ENCODE assay signal across 1 cellular context in genomic region chr10:23399701-23400144, GRCh38.
TF ChIP-seq lines count a peak whose summit lies in the region.

No MANE protein-coding gene starts in this region.

TF ChIP-seq in GM23338, 12 proteins besides CTCF, POLR2A, EP300 and RAD21 (continued from another document):
- no peak for TF ChIP-seq REST (IDR thresholded peaks at IDR 0.05; ENCODE audit: unreplicated experiment)
- TF ChIP-seq CREB1 (CRISPR knock-in tag; IDR thresholded peaks at IDR 0.05; ENCODE audit: low read depth), result no peak
- no peak for TF ChIP-seq EZH2 (IDR thresholded peaks at IDR 0.05; ENCODE audit: low read depth, unreplicated experiment)
- TF ChIP-seq STAT1 (IDR thresholded peaks at IDR 0.05; ENCODE audit: unreplicated experiment), result no peak
- TF ChIP-seq, protein P1, sequence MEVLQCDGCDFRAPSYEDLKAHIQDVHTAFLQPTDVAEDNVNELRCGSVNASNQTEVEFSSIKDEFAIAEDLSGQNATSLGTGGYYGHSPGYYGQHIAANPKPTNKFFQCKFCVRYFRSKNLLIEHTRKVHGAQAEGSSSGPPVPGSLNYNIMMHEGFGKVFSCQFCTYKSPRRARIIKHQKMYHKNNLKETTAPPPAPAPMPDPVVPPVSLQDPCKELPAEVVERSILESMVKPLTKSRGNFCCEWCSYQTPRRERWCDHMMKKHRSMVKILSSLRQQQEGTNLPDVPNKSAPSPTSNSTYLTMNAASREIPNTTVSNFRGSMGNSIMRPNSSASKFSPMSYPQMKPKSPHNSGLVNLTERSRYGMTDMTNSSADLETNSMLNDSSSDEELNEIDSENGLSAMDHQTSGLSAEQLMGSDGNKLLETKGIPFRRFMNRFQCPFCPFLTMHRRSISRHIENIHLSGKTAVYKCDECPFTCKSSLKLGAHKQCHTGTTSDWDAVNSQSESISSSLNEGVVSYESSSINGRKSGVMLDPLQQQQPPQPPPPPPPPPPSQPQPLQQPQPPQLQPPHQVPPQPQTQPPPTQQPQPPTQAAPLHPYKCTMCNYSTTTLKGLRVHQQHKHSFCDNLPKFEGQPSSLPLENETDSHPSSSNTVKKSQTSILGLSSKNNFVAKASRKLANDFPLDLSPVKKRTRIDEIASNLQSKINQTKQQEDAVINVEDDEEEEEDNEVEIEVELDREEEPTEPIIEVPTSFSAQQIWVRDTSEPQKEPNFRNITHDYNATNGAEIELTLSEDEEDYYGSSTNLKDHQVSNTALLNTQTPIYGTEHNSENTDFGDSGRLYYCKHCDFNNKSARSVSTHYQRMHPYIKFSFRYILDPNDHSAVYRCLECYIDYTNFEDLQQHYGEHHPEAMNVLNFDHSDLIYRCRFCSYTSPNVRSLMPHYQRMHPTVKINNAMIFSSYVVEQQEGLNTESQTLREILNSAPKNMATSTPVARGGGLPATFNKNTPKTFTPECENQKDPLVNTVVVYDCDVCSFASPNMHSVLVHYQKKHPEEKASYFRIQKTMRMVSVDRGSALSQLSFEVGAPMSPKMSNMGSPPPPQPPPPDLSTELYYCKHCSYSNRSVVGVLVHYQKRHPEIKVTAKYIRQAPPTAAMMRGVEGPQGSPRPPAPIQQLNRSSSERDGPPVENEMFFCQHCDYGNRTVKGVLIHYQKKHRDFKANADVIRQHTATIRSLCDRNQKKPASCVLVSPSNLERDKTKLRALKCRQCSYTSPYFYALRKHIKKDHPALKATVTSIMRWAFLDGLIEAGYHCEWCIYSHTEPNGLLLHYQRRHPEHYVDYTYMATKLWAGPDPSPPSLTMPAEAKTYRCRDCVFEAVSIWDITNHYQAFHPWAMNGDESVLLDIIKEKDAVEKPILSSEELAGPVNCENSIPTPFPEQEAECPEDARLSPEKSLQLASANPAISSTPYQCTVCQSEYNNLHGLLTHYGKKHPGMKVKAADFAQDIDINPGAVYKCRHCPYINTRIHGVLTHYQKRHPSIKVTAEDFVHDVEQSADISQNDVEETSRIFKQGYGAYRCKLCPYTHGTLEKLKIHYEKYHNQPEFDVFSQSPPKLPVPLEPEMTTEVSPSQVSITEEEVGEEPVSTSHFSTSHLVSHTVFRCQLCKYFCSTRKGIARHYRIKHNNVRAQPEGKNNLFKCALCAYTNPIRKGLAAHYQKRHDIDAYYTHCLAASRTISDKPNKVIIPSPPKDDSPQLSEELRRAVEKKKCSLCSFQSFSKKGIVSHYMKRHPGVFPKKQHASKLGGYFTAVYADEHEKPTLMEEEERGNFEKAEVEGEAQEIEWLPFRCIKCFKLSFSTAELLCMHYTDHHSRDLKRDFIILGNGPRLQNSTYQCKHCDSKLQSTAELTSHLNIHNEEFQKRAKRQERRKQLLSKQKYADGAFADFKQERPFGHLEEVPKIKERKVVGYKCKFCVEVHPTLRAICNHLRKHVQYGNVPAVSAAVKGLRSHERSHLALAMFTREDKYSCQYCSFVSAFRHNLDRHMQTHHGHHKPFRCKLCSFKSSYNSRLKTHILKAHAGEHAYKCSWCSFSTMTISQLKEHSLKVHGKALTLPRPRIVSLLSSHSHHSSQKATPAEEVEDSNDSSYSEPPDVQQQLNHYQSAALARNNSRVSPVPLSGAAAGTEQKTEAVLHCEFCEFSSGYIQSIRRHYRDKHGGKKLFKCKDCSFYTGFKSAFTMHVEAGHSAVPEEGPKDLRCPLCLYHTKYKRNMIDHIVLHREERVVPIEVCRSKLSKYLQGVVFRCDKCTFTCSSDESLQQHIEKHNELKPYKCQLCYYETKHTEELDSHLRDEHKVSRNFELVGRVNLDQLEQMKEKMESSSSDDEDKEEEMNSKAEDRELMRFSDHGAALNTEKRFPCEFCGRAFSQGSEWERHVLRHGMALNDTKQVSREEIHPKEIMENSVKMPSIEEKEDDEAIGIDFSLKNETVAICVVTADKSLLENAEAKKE (CRISPR knock-in tag; IDR thresholded peaks at IDR 0.05), result no peak
- no peak for TF ChIP-seq POLR2AphosphoS5 (IDR thresholded peaks at IDR 0.05; ENCODE audit: low read depth)
- TF ChIP-seq NANOG (IDR thresholded peaks at IDR 0.05; ENCODE audit: borderline replicate concordance), result no peak
- TF ChIP-seq EZH2phosphoT487 (IDR thresholded peaks at IDR 0.05; ENCODE audit: unreplicated experiment), result no peak
- TF ChIP-seq JUNB (IDR thresholded peaks at IDR 0.05; ENCODE audit: unreplicated experiment), result no peak
- TF ChIP-seq ZNF114 (CRISPR knock-in tag; IDR thresholded peaks at IDR 0.05), result no peak
- TF ChIP-seq ZNF331 (CRISPR knock-in tag; IDR thresholded peaks at IDR 0.05; ENCODE audit: low read depth), result no peak
TF ChIP-seq in GM23338: peak in this region for 0.
